Comparison of ENCODE assay signal across 8 cellular contexts in the genomic region with DNA sequence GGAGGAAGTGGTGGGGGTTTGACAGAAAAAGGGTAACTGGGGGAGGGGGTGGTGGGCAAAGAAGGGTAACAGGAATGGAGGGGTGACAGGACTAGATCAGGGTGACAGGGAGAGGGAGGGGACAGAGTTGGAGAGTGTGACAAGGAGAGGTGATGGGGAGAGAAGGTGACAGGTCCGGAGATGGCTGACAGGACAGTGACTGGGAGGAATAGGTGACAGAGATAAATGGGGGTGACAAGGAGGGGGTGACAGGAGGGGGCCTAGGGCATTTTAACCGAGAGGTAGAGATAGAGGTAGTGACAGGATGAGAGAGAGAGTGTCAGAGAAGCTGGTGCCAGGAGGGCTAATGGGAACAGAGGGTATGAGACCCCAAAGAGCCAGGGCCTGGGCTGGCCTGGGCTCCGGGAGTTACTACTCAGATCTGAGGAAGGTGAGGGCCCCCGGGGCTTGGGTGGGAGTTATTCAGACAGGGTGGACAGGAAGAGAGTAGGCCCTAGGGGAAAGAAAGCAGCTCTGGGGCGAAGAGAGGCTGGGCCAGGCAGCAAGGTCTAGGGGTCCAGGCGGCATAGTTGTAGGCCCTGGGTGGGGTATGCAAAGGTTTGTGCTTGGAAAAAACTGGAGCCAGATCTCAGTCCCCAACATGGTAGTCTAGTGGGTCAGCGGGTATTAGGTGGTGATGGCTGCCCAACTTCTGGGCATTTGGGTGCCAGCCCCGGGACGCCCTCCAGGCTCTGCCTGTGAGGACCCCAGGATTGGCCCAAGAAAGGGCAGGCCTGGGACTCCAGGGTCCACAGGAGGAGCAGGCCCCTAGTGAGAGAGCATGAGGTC.
DNase-seq lines count a peak whose midpoint lies in the region; ATAC-seq and TF ChIP-seq lines count a peak whose summit lies in the region.

No MANE protein-coding gene starts in this region.

- H3K27me3 ChIP-seq in RWPE2 (ENCODE audit: insufficient read depth, poor library complexity, severe bottlenecking) = no peaks in the 10 kb centered on the region

- no peak for TF ChIP-seq CTCF in GM12865 (IDR thresholded peaks at IDR 0.05; ENCODE audit: insufficient read depth, low read depth, low read length, missing control alignments)
- TF ChIP-seq CTCF in RWPE2 (IDR thresholded peaks at IDR 0.05; ENCODE audit: poor library complexity, severe bottlenecking) = no peak
- no peak for TF ChIP-seq CTCF in retinal pigment epithelial cell (conservative IDR thresholded peaks at IDR 0.05; ENCODE audit: low read depth, low read length)

- DNase-seq in GM12865 (ENCODE audit: low read depth) (no peak), RWPE2 (ENCODE audit: low spot score) (peak; percentile 57), globus pallidus (ENCODE audit: low spot score) (peak; percentile 32), retinal pigment epithelial cell (ENCODE audit: low read depth) (no peak), NCI-H1048 (lab: John Stamatoyannopoulos, UW) (no peak), GDM1 (lab: John Stamatoyannopoulos, UW) (no peak)

- H3K4me3 ChIP-seq in GM12865 (ENCODE audit: low read depth, low read length) (peak overlapping the region; percentile 75), RWPE2 (ENCODE audit: severe bottlenecking) (peak overlapping the region; percentile 84), retinal pigment epithelial cell (ENCODE audit: low read length) (peak overlapping the region; percentile 77)

- peaks cover 6% of the 10 kb centered on the region for H3K36me3 ChIP-seq in RWPE2 (ENCODE audit: low read depth)

- no peaks in the 10 kb centered on the region for H3K9me3 ChIP-seq in RWPE2 (ENCODE audit: severe bottlenecking)

- H3K4me1 ChIP-seq in RWPE2 (ENCODE audit: insufficient read depth, poor library complexity, severe bottlenecking) = peaks cover 5% of the 10 kb centered on the region

- H3K27ac ChIP-seq in RWPE2 (ENCODE audit: poor library complexity, severe bottlenecking) = peak overlapping the region; percentile 98

- no peak for ATAC-seq in RWPE2 (ENCODE audit: low read depth)
- no peak for ATAC-seq in GM19463 (IDR thresholded peaks at IDR 0.05; ENCODE audit: unreplicated experiment)
- ATAC-seq in GM18511 (IDR thresholded peaks at IDR 0.05; ENCODE audit: unreplicated experiment) = no peak

Comparison
In these comparisons a context has a peak if more than half of its experiments do, and no peak if none do; other contexts are left out.
1. DNase-seq: peak in RWPE2 (single experiment) and globus pallidus (single experiment); none in GM12865 (single experiment), retinal pigment epithelial cell (single experiment), NCI-H1048 (single experiment) and GDM1 (single experiment).
2. Peak in every context shown above with its lines, with median percentiles within 50 percentile points of each other: H3K4me3 ChIP-seq.